In the genomic region with DNA sequence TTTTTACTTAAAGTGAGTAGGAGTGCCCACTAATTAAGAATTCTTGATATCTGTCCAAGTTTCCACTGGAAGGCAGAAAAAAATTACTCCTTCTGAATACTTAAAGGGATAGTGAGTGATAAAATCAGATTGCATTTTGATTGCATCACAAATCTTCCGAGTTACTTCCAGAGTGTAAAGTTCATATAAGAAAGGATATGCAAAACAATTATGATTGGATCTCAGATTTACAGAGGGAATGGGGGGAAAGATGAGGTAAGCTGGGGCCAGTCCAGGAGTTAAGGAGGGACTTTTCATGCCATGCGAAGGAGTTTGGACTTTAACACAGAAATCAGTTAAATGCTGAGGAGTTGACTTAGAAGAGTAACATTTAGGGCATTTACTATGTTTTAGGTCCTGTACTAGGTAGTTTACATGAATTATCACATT, we compare ENCODE assay signal across 1 cellular context.
A peak's percentile ranks its signal among the peaks of the same experiment; 100 is the strongest.
TF ChIP-seq lines count a peak whose summit lies in the region.

No MANE protein-coding gene starts in this region.

TF ChIP-seq in HCT116, 20 proteins besides CTCF, POLR2A, EP300 and RAD21 (continued from another document):
- TF ChIP-seq, protein P1, sequence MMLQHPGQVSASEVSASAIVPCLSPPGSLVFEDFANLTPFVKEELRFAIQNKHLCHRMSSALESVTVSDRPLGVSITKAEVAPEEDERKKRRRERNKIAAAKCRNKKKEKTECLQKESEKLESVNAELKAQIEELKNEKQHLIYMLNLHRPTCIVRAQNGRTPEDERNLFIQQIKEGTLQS (IDR thresholded peaks at IDR 0.05) = no peak
- TF ChIP-seq POLR2AphosphoS5 (IDR thresholded peaks at IDR 0.05; ENCODE audit: low read depth, low read length) (no peak), JUND (IDR thresholded peaks at IDR 0.05) (peak; percentile 48; the same call in 1 of the 2 replicates), SRF (IDR thresholded peaks at IDR 0.05; ENCODE audit: low read depth) (no peak), ZNF274 (IDR thresholded peaks at IDR 0.05; ENCODE audit: low read depth, low read length) (no peak), EGR1 (IDR thresholded peaks at IDR 0.05; ENCODE audit: low read depth) (peak; percentile 51; the same call in 1 of the 2 replicates), CBX3 (IDR thresholded peaks at IDR 0.05; ENCODE audit: low read depth) (0 out of 2 replicates have a peak, but pooled peaks have one; percentile 25), ZBTB33 (IDR thresholded peaks at IDR 0.05; ENCODE audit: extremely low read depth, insufficient replicate concordance, low read length) (no peak), ELF1 (IDR thresholded peaks at IDR 0.05; ENCODE audit: borderline replicate concordance, low read depth) (no peak), SIN3A (IDR thresholded peaks at IDR 0.05; ENCODE audit: low read depth) (no peak), EZH2 (IDR thresholded peaks at IDR 0.05) (no peak), YY1 (IDR thresholded peaks at IDR 0.05; ENCODE audit: extremely low read depth, insufficient replicate concordance, low read depth, low read length) (no peak), EZH2phosphoT487 (IDR thresholded peaks at IDR 0.05; ENCODE audit: borderline replicate concordance) (no peak), ZFX (IDR thresholded peaks at IDR 0.05) (no peak)
